In the genomic region with DNA sequence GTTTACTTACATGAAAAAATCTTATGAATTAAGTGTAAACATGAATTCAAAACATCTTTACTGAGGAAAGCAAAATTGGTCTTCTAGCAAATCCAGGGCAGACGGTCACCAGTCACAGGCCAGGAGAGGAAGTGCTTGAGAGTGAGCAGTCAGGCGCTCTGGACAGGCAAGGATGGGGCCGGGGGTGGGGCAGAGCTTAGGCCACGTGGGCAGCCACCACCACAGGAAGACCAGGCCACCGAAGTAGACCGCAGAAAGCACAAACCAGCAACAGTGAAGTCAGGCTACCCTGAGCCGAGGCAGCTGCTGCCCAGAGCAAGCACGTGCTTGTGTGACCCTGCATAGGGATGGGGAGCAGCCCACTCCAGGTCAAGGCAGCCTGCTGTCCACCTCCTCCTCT, we compare ENCODE assay signal across 10 cellular contexts. TPM values are rescaled to one million over a fixed set of nuclear protein-coding genes. Genes with fewer than 3 reads are reported as not detected.
DNase-seq lines count a peak whose midpoint lies in the region; TF ChIP-seq lines count a peak whose summit lies in the region.
"Had no signal": no experiment of that assay in that cellular context is flagged by ENCODE, and none has a peak within 500 bp of the region (broad histone marks: within the 10 kb centered on the region; RNA-seq: fewer than 3 reads in every experiment).

No MANE protein-coding gene starts in this region.

- H2AFZ ChIP-seq in MM.1S (ENCODE audit: low read length) = peak overlapping the region; percentile 0; the same call in 1 of the 2 replicates

- H3K27me3 Mint-ChIP-seq in CD8-positive, alpha-beta memory T cell = peaks cover 2 to 47% of the 10 kb centered on the region in 2 donors

- H3K9me2 ChIP-seq in MM.1S (replicated peaks; ENCODE audit: insufficient read depth, low read length) = no peaks in the 10 kb centered on the region

- CTCF ChIA-PET in CD8-positive, alpha-beta memory T cell (lab: Charles Lee) = no interaction called here

- no peaks in the 10 kb centered on the region for H3K36me3 Mint-ChIP-seq in CD8-positive, alpha-beta memory T cell
- H3K36me3 Mint-ChIP-seq: activated naive CD8-positive, alpha-beta T cell; CD4-positive, alpha-beta memory T cell had no signal

- peak overlapping the region in 2 of 8 donors; percentile 11 to 38 for H3K27ac Mint-ChIP-seq in CD8-positive, alpha-beta memory T cell
- H3K27ac Mint-ChIP-seq: activated naive CD8-positive, alpha-beta T cell; CD4-positive, alpha-beta memory T cell had no signal

- H3K9me3 Mint-ChIP-seq in CD8-positive, alpha-beta memory T cell = no peaks in the 10 kb centered on the region
- H3K9me3 Mint-ChIP-seq: CD4-positive, alpha-beta memory T cell had no signal

- no peaks in the 10 kb centered on the region for H3K36me3 ChIP-seq in MM.1S (replicated peaks; ENCODE audit: insufficient read depth, low read length)
- no peaks in the 10 kb centered on the region for H3K36me3 ChIP-seq in CD8-positive, alpha-beta memory T cell (ENCODE audit: insufficient read depth, low read length)

- H3K27me3 ChIP-seq in MM.1S (replicated peaks; ENCODE audit: insufficient read depth, low read length) = no peaks in the 10 kb centered on the region; the same call in 1 of the 2 replicates
- no peaks in the 10 kb centered on the region for H3K27me3 ChIP-seq in CD8-positive, alpha-beta memory T cell (ENCODE audit: insufficient read depth, low read length, poor library complexity, severe bottlenecking)

- no peaks in the 10 kb centered on the region for H3K9me3 ChIP-seq in MM.1S (replicated peaks; ENCODE audit: insufficient read depth, low read length)
- H3K9me3 ChIP-seq in CD8-positive, alpha-beta memory T cell (ENCODE audit: low read length) = no peaks in the 10 kb centered on the region

- no peak overlapping the region for H3K4me3 ChIP-seq in MM.1S (ENCODE audit: low read length)
- H3K4me3 ChIP-seq in CD8-positive, alpha-beta memory T cell (ENCODE audit: low read length) = no peak overlapping the region

- H3K27ac ChIP-seq in MM.1S (ENCODE audit: low read length) = peak overlapping the region; percentile 10; the same call in 1 of the 2 replicates
- no peak overlapping the region for H3K27ac ChIP-seq in CD8-positive, alpha-beta memory T cell (ENCODE audit: low read depth, low read length)

- H3K79me2 ChIP-seq in MM.1S (ENCODE audit: low read length) = no peaks in the 10 kb centered on the region

- H3K4me3 Mint-ChIP-seq in CD8-positive, alpha-beta memory T cell = peak overlapping the region in 1 of 7 donors; percentile 81
- H3K4me3 Mint-ChIP-seq: activated naive CD8-positive, alpha-beta T cell; CD4-positive, alpha-beta memory T cell had no signal

- no peak for TF ChIP-seq CTCF in MM.1S (IDR thresholded peaks at IDR 0.05; ENCODE audit: low read length)

- H3F3A ChIP-seq in MM.1S (ENCODE audit: insufficient read depth, low read length) = no peaks in the 10 kb centered on the region

- POLR2A ChIA-PET in CD8-positive, alpha-beta memory T cell (lab: Charles Lee) = no interaction called here

- peak overlapping the region; percentile 7; the same call in 1 of the 2 replicates for H3K4me2 ChIP-seq in MM.1S (ENCODE audit: low read depth, low read length)

- H4K20me1 ChIP-seq in MM.1S (ENCODE audit: insufficient read depth, low read length) = no peaks in the 10 kb centered on the region

- peaks cover 20% of the 10 kb centered on the region for H3K4me1 ChIP-seq in MM.1S (ENCODE audit: low read length)
- no peaks in the 10 kb centered on the region for H3K4me1 ChIP-seq in CD8-positive, alpha-beta memory T cell (ENCODE audit: insufficient read depth, low read length)

- H3K9ac ChIP-seq in MM.1S (ENCODE audit: low read length) = no peak overlapping the region

- peak; percentile 60 for DNase-seq in CMK (ENCODE audit: low read depth)
- peak; percentile 83 for DNase-seq in MM.1S
- DNase-seq in cerebellum (ENCODE audit: low spot score) = peak; percentile 56
- DNase-seq in midbrain (lab: John Stamatoyannopoulos, UW) = peak; percentile 53
- no peak for DNase-seq in CD8-positive, alpha-beta memory T cell
- no peak for DNase-seq in DMS153 treated with DMSO at 0.1 percent for 48 hours (lab: John Stamatoyannopoulos, UW; ENCODE audit: unreplicated experiment)
- no peak for DNase-seq in activated CD4-positive, CD25-positive, alpha-beta regulatory T cell treated with anti-CD3 and anti-CD28 coated beads, Interleukin-2, amount 50 U/mL, for 72 hours
- no peak for DNase-seq in dedifferentiated amniotic fluid mesenchymal stem cell (ENCODE audit: extremely low spot score)
- DNase-seq: CD4-positive, alpha-beta memory T cell had no signal

- H3K4me1 Mint-ChIP-seq in CD8-positive, alpha-beta memory T cell = peaks cover 3 to 8% (median 8%) of the 10 kb centered on the region in 3 donors

RNA-seq across cellular contexts. Expression of a gene that starts 33.5 kb away (rescaled TPM):
- total RNA-seq in cerebellum = 11.1 TPM
- under 1 TPM; 0.16 to 0.37 TPM for total RNA-seq in CD8-positive, alpha-beta memory T cell
- not detected for polyA plus RNA-seq in CD8-positive, alpha-beta memory T cell
- polyA plus RNA-seq: CD4-positive, alpha-beta memory T cell had no signal

Comparison
In these comparisons a context has a peak if more than half of its experiments do, and no peak if none do; other contexts are left out.
1. DNase-seq: peak in CMK (single experiment), MM.1S (single experiment), cerebellum (single experiment) and midbrain (single experiment); none in CD8-positive, alpha-beta memory T cell (0 of 5), DMS153 treated with DMSO at 0.1 percent for 48 hours (single experiment), activated CD4-positive, CD25-positive, alpha-beta regulatory T cell treated with anti-CD3 and anti-CD28 coated beads, Interleukin-2, amount 50 U/mL, for 72 hours (single experiment) and dedifferentiated amniotic fluid mesenchymal stem cell (single experiment).